ENCODE assay signal across 1 cellular context in genomic region chr12:104143918-104144317, GRCh38.
A peak's percentile ranks its signal among the peaks of the same experiment; 100 is the strongest.
TF ChIP-seq lines count a peak whose summit lies in the region.

No MANE protein-coding gene starts in this region.

TF ChIP-seq in HepG2, 621 proteins besides CTCF, POLR2A, EP300 and RAD21:
- no peak for TF ChIP-seq CCAR2 (optimal IDR thresholded peaks at IDR 0.05; ENCODE audit: low read depth, low read length)
- TF ChIP-seq ZNF703 (CRISPR knock-in tag; IDR thresholded peaks at IDR 0.05; ENCODE audit: borderline replicate concordance), result no peak
- TF ChIP-seq ZNF7 (CRISPR knock-in tag; IDR thresholded peaks at IDR 0.05), result peak; percentile 90
- TF ChIP-seq ZNF160 (CRISPR knock-in tag; IDR thresholded peaks at IDR 0.05), result no peak
